27 cellular contexts compared by ENCODE assay signal in the genomic region with DNA sequence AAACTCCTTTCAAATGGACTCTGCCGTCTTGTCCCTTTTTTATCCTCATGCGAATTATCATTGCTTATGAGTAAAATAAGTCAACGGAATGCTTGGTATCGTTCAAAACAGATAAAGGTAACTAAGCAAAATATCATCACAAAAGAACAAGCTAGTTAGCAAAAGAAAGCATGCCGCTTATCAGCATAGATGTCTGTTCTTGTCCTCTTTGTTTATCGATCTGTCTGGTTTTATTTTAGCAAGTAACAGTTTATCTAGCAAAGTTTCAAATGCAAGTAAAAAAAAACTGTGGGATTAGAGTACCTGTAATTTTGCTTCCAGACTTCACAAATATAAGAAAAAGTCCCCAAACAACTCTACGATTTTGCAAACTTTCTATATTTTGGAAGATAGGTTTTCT.
"Had no signal": no experiment of that assay in that cellular context is flagged by ENCODE, and none has a peak within 500 bp of the region (broad histone marks: within the 10 kb centered on the region; RNA-seq: fewer than 3 reads in every experiment).

No MANE protein-coding gene starts in this region.

- DNase-seq: stimulated activated CD4-positive, alpha-beta T cell treated with anti-CD3 and anti-CD28 coated beads, Interleukin-2, amount 100 ng/mL, for 48 hours; stimulated activated CD4-positive, alpha-beta T cell treated with anti-CD3 and anti-CD28 coated beads, Interleukin-4, amount 100 ng/mL, for 1 hour; stimulated activated CD4-positive, alpha-beta T cell treated with anti-CD3 and anti-CD28 coated beads, Interleukin-4, amount 100 ng/mL, for 24 hours; stimulated activated CD4-positive, alpha-beta T cell treated with anti-CD3 and anti-CD28 coated beads, Interleukin-4, amount 100 ng/mL, for 4 hours; stimulated activated CD8-positive, alpha-beta memory T cell treated with anti-CD3 and anti-CD28 coated beads, Interleukin-4, amount 100 ng/mL, for 48 hours; stimulated activated naive B cell treated with anti-CD40 and anti-IgM and Interleukin-4, amounts not matched to agents 10 μg/mL and 1 μg/mL and 100 μg/mL, for 72 hours; stimulated activated naive CD4-positive, alpha-beta T cell; stimulated activated naive CD4-positive, alpha-beta T cell treated with Interleukin-2 at 50 U/mL for 16 hours; stimulated activated naive CD8-positive, alpha-beta T cell treated with anti-CD3 and anti-CD28 coated beads, Interleukin-15, amount 100 ng/mL, for 72 hours; stimulated activated naive CD8-positive, alpha-beta T cell treated with anti-CD3 and anti-CD28 coated beads, Interleukin-15, Interleukin-2, amounts not matched to agents 100 U/mL and 50 U/mL, for 24 hours; stomach; substantia nigra; testis; thyroid gland; tibial artery; transverse colon; trophoblast cell; upper lobe of left lung; upper lobe of right lung; uterus had no signal

- H3K4me1 ChIP-seq: suprapubic skin, testis, transverse colon, upper lobe of left lung, upper lobe of right lung had no signal

- H3K4me3 ChIP-seq: stomach, suprapubic skin, testis, thoracic aorta, thyroid gland, tibial artery, tibial nerve, transverse colon, upper lobe of left lung, upper lobe of right lung, uterus, vagina had no signal

- H3K9me3 ChIP-seq: stomach, suprapubic skin, testis, thoracic aorta, thyroid gland, tibial artery, tibial nerve, transverse colon, upper lobe of left lung, upper lobe of right lung, uterus, vagina had no signal

- ATAC-seq: stimulated activated effector memory CD8-positive, alpha-beta T cell treated with anti-CD3 and anti-CD28 coated beads, Interleukin-12 subunit alpha, Interleukin-12 subunit beta, amount 100 ng/mL, for 72 hours; stimulated activated memory B cell treated with anti-CD40 and anti-IgM and Interleukin-4, amounts not matched to agents 10 μg/mL and 1 μg/mL and 100 μg/mL, for 72 hours; stimulated activated naive B cell treated with anti-CD40 and anti-IgM and Interleukin-4, amounts not matched to agents 10 μg/mL and 1 μg/mL and 100 μg/mL, for 72 hours; stimulated activated naive CD8-positive, alpha-beta T cell treated with anti-CD3 and anti-CD28 coated beads, Interleukin-15, amount 100 ng/mL, for 72 hours; stimulated activated naive CD8-positive, alpha-beta T cell treated with anti-CD3 and anti-CD28 coated beads, Interleukin-15, Interleukin-2, amounts not matched to agents 100 U/mL and 50 U/mL, for 24 hours; upper lobe of right lung had no signal

- FAIRE-seq: urothelium cell line had no signal

- H3K27ac ChIP-seq: stomach, suprapubic skin, testis, thoracic aorta, thyroid gland, tibial artery, tibial nerve, transverse colon, upper lobe of left lung, upper lobe of right lung, uterus, vagina had no signal

- H3K27me3 ChIP-seq: stomach, suprapubic skin, testis, thyroid gland, tibial artery, tibial nerve, transverse colon, upper lobe of left lung, upper lobe of right lung, uterus, vagina had no signal

- H3K36me3 ChIP-seq: stomach, suprapubic skin, thoracic aorta, thyroid gland, tibial artery, tibial nerve, transverse colon, upper lobe of left lung, upper lobe of right lung, uterus, vagina had no signal
